8 cellular contexts compared by ENCODE assay signal in the genomic region with DNA sequence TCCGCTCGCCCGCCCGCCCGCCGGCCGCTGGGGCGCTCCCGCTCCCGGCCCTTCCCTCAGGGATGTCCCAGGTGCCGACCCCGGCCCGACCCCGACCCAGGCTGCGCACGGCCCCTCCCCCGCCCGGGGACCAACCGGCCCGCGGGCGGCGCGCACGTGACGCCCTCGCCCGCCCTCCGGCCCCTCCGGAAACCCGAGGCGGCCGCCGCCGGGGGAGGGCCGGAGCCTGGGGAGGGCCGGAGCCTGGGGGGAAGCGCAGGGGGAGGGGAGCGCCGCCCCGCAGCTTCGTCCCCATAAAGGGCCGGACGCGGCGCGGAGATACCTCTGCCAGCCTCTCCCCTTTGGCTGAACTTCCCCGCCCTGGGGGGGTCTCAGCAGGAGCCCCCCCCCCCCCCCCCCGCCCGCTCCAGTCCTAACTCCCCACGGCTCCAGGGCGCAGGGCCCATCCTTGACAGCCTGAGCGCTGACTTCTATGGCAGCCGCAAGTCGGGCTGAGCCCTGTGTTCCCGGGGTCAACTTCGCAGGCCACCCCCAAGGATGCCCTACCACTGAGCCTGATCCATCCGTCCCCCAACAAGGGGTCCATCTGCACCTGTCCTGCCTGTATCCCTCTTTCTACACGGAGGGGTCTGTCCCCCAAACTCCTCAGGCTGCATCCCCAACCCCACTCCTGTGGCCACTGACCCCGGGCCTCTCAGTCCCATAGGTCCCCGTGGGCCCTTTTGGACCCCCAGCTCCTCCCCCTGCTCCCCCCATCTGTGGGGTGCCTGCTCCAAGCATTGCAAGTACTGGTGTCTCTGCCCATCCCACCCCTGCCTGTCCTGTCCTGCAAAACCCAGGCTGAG. TPM values are rescaled to one million over a fixed set of nuclear protein-coding genes. Genes with fewer than 3 reads are reported as not detected.
DNase-seq lines count a peak whose midpoint lies in the region; ATAC-seq, FAIRE-seq and TF ChIP-seq lines count a peak whose summit lies in the region.

A gene (minus strand): TSS at position 69 of the 845 bp plus-strand sequence. CDS start 174 bp downstream, outside the sequence.

- H3K79me2 ChIP-seq in GM12878 (ENCODE audit: control insufficient read depth, insufficient read depth, low read length): peaks cover 8% of the 10 kb centered on the region

- H4K20me1 ChIP-seq in GM12878 (ENCODE audit: control insufficient read depth, insufficient read depth): no peaks in the 10 kb centered on the region

- peak within 1 kb of the TSS; percentile 46 for H3K4me3 Mint-ChIP-seq in activated CD8-positive, alpha-beta memory T cell treated with anti-CD3 and anti-CD28 coated beads, Interleukin-2, amount 10 ng/mL, durations not matched to agents 7 days and 5 days
- H3K4me3 Mint-ChIP-seq in immature natural killer cell: peak within 1 kb of the TSS; percentile 33 to 76 (median 56)

- peaks cover 6% of the 10 kb centered on the region for H3K4me1 Mint-ChIP-seq in activated CD8-positive, alpha-beta memory T cell treated with anti-CD3 and anti-CD28 coated beads, Interleukin-2, amount 10 ng/mL, durations not matched to agents 7 days and 5 days
- peaks cover 0 to 4% of the 10 kb centered on the region in 2 donors for H3K4me1 Mint-ChIP-seq in immature natural killer cell

- TF ChIP-seq POLR2A in GM12878 (IDR thresholded peaks at IDR 0.05; ENCODE audit: low read depth, low read length): peak; percentile 25

- intact Hi-C loops in GM12878 (cut with micrococcal nuclease; ENCODE audit: unreplicated experiment): no loop called here

- in situ Hi-C loops in GM12878 (cut with MboI): no loop called here

- H3K4me2 ChIP-seq in GM12878 (ENCODE audit: control insufficient read depth, insufficient read depth): peak within 1 kb of the TSS; percentile 98

- FAIRE-seq in GM12878 (lab: Jason Lieb, UNC): no peak

- no TSS peak for BruUV-seq in GM12878 (replicated peaks; lab: Mats Ljungman, UMichigan)

- H3K36me3 Mint-ChIP-seq in activated CD8-positive, alpha-beta memory T cell treated with anti-CD3 and anti-CD28 coated beads, Interleukin-2, amount 10 ng/mL, durations not matched to agents 7 days and 5 days: no peaks in the 10 kb centered on the region
- H3K36me3 Mint-ChIP-seq in immature natural killer cell: no peaks in the 10 kb centered on the region

- H3K27ac ChIP-seq in GM12878 (ENCODE audit: control insufficient read depth, insufficient read depth) (peak within 1 kb of the TSS; percentile 52), substantia nigra (ENCODE audit: low read depth, low read length, poor library complexity, severe bottlenecking) (peak within 1 kb of the TSS; percentile 17)

- WGBS in GM12878 (ENCODE audit: insufficient coverage, insufficient replicate concordance, low lambda C conversion rate, missing lambda C conversion rate): 4% methylated on average over 21 of the region's 61 CpGs

- H3K9me3 Mint-ChIP-seq in activated CD8-positive, alpha-beta memory T cell treated with anti-CD3 and anti-CD28 coated beads, Interleukin-2, amount 10 ng/mL, durations not matched to agents 7 days and 5 days (ENCODE audit: low read depth): no peaks in the 10 kb centered on the region
- H3K9me3 Mint-ChIP-seq in immature natural killer cell: no peaks in the 10 kb centered on the region

- H3K27me3 ChIP-seq in GM12878 (replicated peaks in 1 of 2; ENCODE audit: control insufficient read depth in 2 of 2, insufficient read depth in 2 of 2, low read length in 1 of 2): no peaks in the 10 kb centered on the region

- POLR2A ChIA-PET in GM12878 (lab: Charles Lee): interaction anchor here (0.5 to 3.3 kb wide), 4 partner anchors 10 to 69 kb away, joined by 3 to 15 read pairs (median 4); a partner anchor contains a TSS

- H3K9me3 ChIP-seq in GM12878 (replicated peaks; ENCODE audit: control insufficient read depth, insufficient read depth, low read length): no peaks in the 10 kb centered on the region

- ATAC-seq in activated CD8-positive, alpha-beta memory T cell treated with anti-CD3 and anti-CD28 coated beads, Interleukin-2, amount 10 ng/mL, durations not matched to agents 7 days and 5 days: peak; percentile 21
- ATAC-seq in GM12878 (peak; percentile 78), GM21447 (IDR thresholded peaks at IDR 0.05; ENCODE audit: unreplicated experiment) (no peak)

- peaks cover 14% of the 10 kb centered on the region for H3K4me1 ChIP-seq in GM12878 (ENCODE audit: control insufficient read depth, insufficient read depth, low read length)

- peak within 1 kb of the TSS; percentile 28 for H2AFZ ChIP-seq in GM12878 (ENCODE audit: control insufficient read depth, low read depth, low read length)

- TF ChIP-seq EP300 in GM12878 (IDR thresholded peaks at IDR 0.05; ENCODE audit: borderline replicate concordance in 1 of 2, control insufficient read depth in 1 of 2, low read depth in 2 of 2, low read length in 2 of 2): no peak

- DNase-seq in activated CD8-positive, alpha-beta memory T cell treated with anti-CD3 and anti-CD28 coated beads, Interleukin-2, amount 10 ng/mL, durations not matched to agents 7 days and 5 days: no peak
- DNase-seq in activated CD8-positive, alpha-beta memory T cell treated with anti-CD3 and anti-CD28 coated beads, Interleukin-2, amount 50 U/mL, for 4 hours: no peak
- DNase-seq in M059J (ENCODE audit: low read depth) (peak; percentile 29), GM12878 (ENCODE audit: low read depth, low spot score) (no peak), immature natural killer cell (no peak), substantia nigra (lab: John Stamatoyannopoulos, UW) (peak in 5 of 49 donors; percentile 24 to 87 (median 34))
- no peak for DNase-seq in stimulated activated CD4-positive, alpha-beta T cell treated with anti-CD3 and anti-CD28 coated beads, Interleukin-15, amount 100 ng/mL, for 24 hours

- no peaks in the 10 kb centered on the region; a peak in 1 of 4 replicates for H3K36me3 ChIP-seq in GM12878 (ENCODE audit: control insufficient read depth in 2 of 2, insufficient read depth in 2 of 2, low read length in 1 of 2)

- no peak for TF ChIP-seq RAD21 in GM12878 (IDR thresholded peaks at IDR 0.05; ENCODE audit: insufficient read depth, low read depth, low read length)

- peaks cover 6% of the 10 kb centered on the region for H3K27me3 Mint-ChIP-seq in activated CD8-positive, alpha-beta memory T cell treated with anti-CD3 and anti-CD28 coated beads, Interleukin-2, amount 10 ng/mL, durations not matched to agents 7 days and 5 days
- peaks cover 2 to 9% (median 6%) of the 10 kb centered on the region in 3 donors for H3K27me3 Mint-ChIP-seq in immature natural killer cell (ENCODE audit: low read depth in 3 of 3)

- CTCF ChIA-PET in activated CD8-positive, alpha-beta memory T cell treated with anti-CD3 and anti-CD28 coated beads, Interleukin-2, amount 10 ng/mL, durations not matched to agents 7 days and 5 days (lab: Charles Lee): interaction anchor here (0.8 to 2.1 kb wide), 8 partner anchors 9 to 359 kb away, joined by 3 to 8 read pairs (median 4); a partner anchor contains a TSS
- CTCF ChIA-PET in GM12878 (lab: Yijun Ruan, JAX): interaction anchor here (1.0 to 1.7 kb wide), 7 partner anchors 9 to 80 kb away, joined by 3 to 10 read pairs (median 4); a partner anchor contains a TSS

- SMC1A ChIA-PET in GM12878 (lab: Charles Lee; ENCODE audit: uncharacterized antibody, unreplicated experiment): interaction anchor here (1.2 to 1.4 kb wide), 2 partner anchors 10 to 11 kb away, joined by 3 read pairs; a partner anchor contains a TSS

- H3K9ac ChIP-seq in GM12878 (ENCODE audit: control insufficient read depth, insufficient read depth, low read length): peak within 1 kb of the TSS; percentile 73

- RAD21 ChIA-PET in GM12878 (lab: Charles Lee; ENCODE audit: unreplicated experiment): interaction anchor here (0.7 to 0.9 kb wide), 3 partner anchors 9 to 154 kb away, joined by 3 to 6 read pairs (median 4); a partner anchor contains a TSS

- no peak for TF ChIP-seq CTCF in GM12878 (IDR thresholded peaks at IDR 0.05 in 2 of 3, conservative IDR thresholded peaks at IDR 0.05 in 1 of 3; ENCODE audit: control insufficient read depth in 2 of 3, extremely low read depth in 1 of 3, insufficient read depth in 1 of 3, low read depth in 3 of 3, low read length in 3 of 3)

- H3K4me3 ChIP-seq in GM12878: peak within 1 kb of the TSS; percentile 89

- no peak within 1 kb of the TSS for H3K27ac Mint-ChIP-seq in activated CD8-positive, alpha-beta memory T cell treated with anti-CD3 and anti-CD28 coated beads, Interleukin-2, amount 10 ng/mL, durations not matched to agents 7 days and 5 days
- no peak within 1 kb of the TSS for H3K27ac Mint-ChIP-seq in immature natural killer cell

RNA-seq across cellular contexts. Expression of the gene that starts here (rescaled TPM):
- 10 to 100 TPM; 13.9 to 15.8 TPM for total RNA-seq in activated CD8-positive, alpha-beta memory T cell treated with anti-CD3 and anti-CD28 coated beads, Interleukin-2, amount 10 ng/mL, durations not matched to agents 7 days and 5 days
- 10.1 and 16.9 TPM in 2 replicates for total RNA-seq in M059J (2014; rRNA removed; shearing (Covaris generic))
- 54.9 and 65.7 TPM in 2 replicates for total RNA-seq in GM12878 (2013; cell fraction: nucleolus; rRNA removed)
- total RNA-seq in GM12878 (2014; rRNA removed) (22.8 and 23.0 TPM in 2 replicates), GM12878 (2014; rRNA removed; fragmentation: Illumina TruSeq; extraction: Trizol) (14.5 and 16.5 TPM in 2 replicates), GM12878 (2021) (34.0 and 38.9 TPM in 2 replicates)
- polyA plus RNA-seq in GM12878 (2011; ENCODE audit: low read depth): 6.8 TPM
- polyA plus RNA-seq in GM12878 (2011; rRNA removed) (7.5 and 16.1 TPM in 2 replicates), GM12878 (2014; fragmentation: Illumina TruSeq; extraction: Trizol) (3.6 and 16.1 TPM in 2 replicates), GM12878 (2014; fragmentation: Nextera tagmentation; extraction: Ambion mirVana) (1 to 10 TPM; 1.1 to 3.8 TPM), GM12878 (2014; rRNA removed) (32.0 and 33.2 TPM in 2 replicates), GM12878 (2016; fragmentation: Nextera tagmentation; extraction: Ambion mirVana) (10 to 100 TPM in 1 of 2 experiments, 1 to 10 TPM in 1; 9.5 to 17.1 TPM), immature natural killer cell (under 1 TPM in 2 of 3 donors, not detected in 1; 0.13 to 0.31 TPM)
- 22.6 and 27.5 TPM in 2 replicates for polyA plus RNA-seq in GM12878 (2011; cell fraction: cytosol; rRNA removed)
- polyA plus RNA-seq in GM12878 (2011; cell fraction: nucleus; rRNA removed): 130 and 145 TPM in 2 replicates
- polyA plus RNA-seq in GM12878 (2012): 15.0 and 21.3 TPM in 2 replicates
- polyA minus RNA-seq in GM12878 (2011; rRNA and poly(A)+ RNA removed): 12.6 and 18.3 TPM in 2 replicates
- polyA minus RNA-seq in GM12878 (2011; cell fraction: cytosol; rRNA and poly(A)+ RNA removed): 7.8 and 10.4 TPM in 2 replicates
- polyA minus RNA-seq in GM12878 (2011; cell fraction: nucleus; rRNA and poly(A)+ RNA removed): 25.1 and 35.3 TPM in 2 replicates
